8 cellular contexts compared by ENCODE assay signal in the genomic region with DNA sequence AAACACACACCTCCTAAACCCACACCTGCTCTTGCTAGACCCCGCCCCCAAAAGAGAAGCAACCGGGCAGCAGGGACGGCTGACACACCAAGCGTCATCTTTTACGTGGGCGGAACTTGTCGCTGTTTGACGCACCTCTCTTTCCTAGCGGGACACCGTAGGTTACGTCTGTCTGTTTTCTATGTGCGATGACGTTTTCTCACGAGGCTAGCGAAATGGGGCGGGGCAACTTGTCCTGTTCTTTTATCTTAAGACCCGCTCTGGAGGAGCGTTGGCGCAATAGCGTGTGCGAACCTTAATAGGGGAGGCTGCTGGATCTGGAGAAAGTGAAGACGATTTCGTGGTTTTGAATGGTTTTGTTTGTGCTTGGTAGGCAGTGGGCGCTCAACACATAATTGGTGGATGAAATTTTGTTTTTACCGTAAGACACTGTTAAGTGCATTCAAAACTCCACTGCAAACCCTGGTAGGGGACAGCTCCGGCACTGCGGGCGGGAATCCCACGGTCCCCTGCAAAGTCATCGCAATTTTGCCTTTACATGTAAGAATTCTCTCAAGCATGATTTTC. TPM values are rescaled to one million over a fixed set of nuclear protein-coding genes. Genes with fewer than 3 reads are reported as not detected.
A peak's percentile ranks its signal among the peaks of the same experiment; 100 is the strongest.
DNase-seq lines count a peak whose midpoint lies in the region; ATAC-seq and TF ChIP-seq lines count a peak whose summit lies in the region.

No MANE protein-coding gene starts in this region.

- peak overlapping the region; percentile 100 for H3K27ac Mint-ChIP-seq in activated naive CD8-positive, alpha-beta T cell treated with anti-CD3 and anti-CD28 coated beads for 36 hours
- H3K27ac Mint-ChIP-seq in glutamatergic neuron (ENCODE audit: unreplicated experiment): peak overlapping the region; percentile 98

- no peaks in the 10 kb centered on the region for H3K36me3 ChIP-seq in testis (ENCODE audit: low read depth, missing control alignments)

- peak; percentile 47 for TF ChIP-seq POLR2A in NB4 (IDR thresholded peaks at IDR 0.05; ENCODE audit: extremely low read depth, insufficient read length)
- peak; percentile 58 for TF ChIP-seq POLR2A in testis (IDR thresholded peaks at IDR 0.05)

- H3K36me3 Mint-ChIP-seq in activated naive CD8-positive, alpha-beta T cell treated with anti-CD3 and anti-CD28 coated beads for 36 hours: peaks cover 2% of the 10 kb centered on the region
- peaks cover 9% of the 10 kb centered on the region for H3K36me3 Mint-ChIP-seq in glutamatergic neuron (ENCODE audit: unreplicated experiment)

- peak overlapping the region; percentile 98 to 99 for H3K27ac ChIP-seq in testis

- H3K9me3 ChIP-seq in testis: no peaks in the 10 kb centered on the region

- TF ChIP-seq CTCF in NB4 (IDR thresholded peaks at IDR 0.05; ENCODE audit: low read depth, low read length) (no peak), glutamatergic neuron (IDR thresholded peaks at IDR 0.05; ENCODE audit: partially characterized antibody, unreplicated experiment) (no peak), omental fat pad (IDR thresholded peaks at IDR 0.05) (no peak), testis (IDR thresholded peaks at IDR 0.05) (peak in 1 of 3 experiments; percentile 4)

- DNase-seq in GM04504 (ENCODE audit: low read depth) (peak; percentile 90), NB4 (ENCODE audit: low read depth) (peak; percentile 100), SKM-1 (lab: John Stamatoyannopoulos, UW; ENCODE audit: unreplicated experiment) (peak; percentile 92), glutamatergic neuron (peak; percentile 89), omental fat pad (ENCODE audit: low spot score) (peak; percentile 94), testis (peak; percentile 100)
- DNase-seq in activated naive CD8-positive, alpha-beta T cell treated with anti-CD3 and anti-CD28 coated beads for 36 hours: peak; percentile 92

- peaks cover 23% of the 10 kb centered on the region for H3K4me1 Mint-ChIP-seq in activated naive CD8-positive, alpha-beta T cell treated with anti-CD3 and anti-CD28 coated beads for 36 hours
- peaks cover 11% of the 10 kb centered on the region for H3K4me1 Mint-ChIP-seq in glutamatergic neuron (ENCODE audit: low read depth, unreplicated experiment)

- peak; percentile 87 for ATAC-seq in HG02571 (IDR thresholded peaks at IDR 0.05; ENCODE audit: unreplicated experiment)
- ATAC-seq in omental fat pad (ENCODE audit: low FRiP score): peak; percentile 94

- intact Hi-C loops in testis (cut with DNase I; ENCODE audit: low total_unique reads): no loop called here

- H3K4me1 ChIP-seq in testis: peaks cover 16% of the 10 kb centered on the region

- peaks cover 3% of the 10 kb centered on the region for H3K9me3 Mint-ChIP-seq in activated naive CD8-positive, alpha-beta T cell treated with anti-CD3 and anti-CD28 coated beads for 36 hours
- H3K9me3 Mint-ChIP-seq in glutamatergic neuron (ENCODE audit: unreplicated experiment): peaks cover 13% of the 10 kb centered on the region

- 0% methylated on average over 21 to 30 of the region's 30 CpGs for WGBS in testis, 2 donors

- peak overlapping the region; percentile 72 for H3K4me3 ChIP-seq in NB4 (ENCODE audit: low read depth, low read length)
- peak overlapping the region; percentile 83 to 90 for H3K4me3 ChIP-seq in testis

- peak overlapping the region; percentile 93 for H3K4me3 Mint-ChIP-seq in activated naive CD8-positive, alpha-beta T cell treated with anti-CD3 and anti-CD28 coated beads for 36 hours
- peak overlapping the region; percentile 99 for H3K4me3 Mint-ChIP-seq in glutamatergic neuron (ENCODE audit: unreplicated experiment)

- no peaks in the 10 kb centered on the region for H3K27me3 ChIP-seq in testis

- no peaks in the 10 kb centered on the region for H3K27me3 Mint-ChIP-seq in activated naive CD8-positive, alpha-beta T cell treated with anti-CD3 and anti-CD28 coated beads for 36 hours
- H3K27me3 Mint-ChIP-seq in glutamatergic neuron (ENCODE audit: unreplicated experiment): peaks cover 14% of the 10 kb centered on the region

RNA-seq across cellular contexts. Expression of a gene that starts 0.5 kb away (rescaled TPM):
- 1 to 10 TPM; 7.7 to 9.4 TPM for total RNA-seq in activated naive CD8-positive, alpha-beta T cell treated with anti-CD3 and anti-CD28 coated beads for 36 hours
- 53.9 TPM for total RNA-seq in glutamatergic neuron (ENCODE audit: unreplicated experiment)
- total RNA-seq in omental fat pad: 10 to 100 TPM; 28.6 to 48.6 (median 31.2) TPM
- 10 to 100 TPM; 27.9 to 38.5 TPM for total RNA-seq in testis
- 32.0 TPM for polyA plus RNA-seq in testis (ENCODE audit: insufficient read depth, low read depth, low replicate concordance)

RNA-seq across cellular contexts. Expression of a gene that starts 44.2 kb away (rescaled TPM):
- total RNA-seq in activated naive CD8-positive, alpha-beta T cell treated with anti-CD3 and anti-CD28 coated beads for 36 hours: 1 to 10 TPM; 1.3 TPM
- 1.8 TPM for total RNA-seq in glutamatergic neuron (ENCODE audit: unreplicated experiment)
- 10 to 100 TPM in 1 of 4 donors, 1 to 10 TPM in 3; 7.9 to 11.5 (median 9.4) TPM for total RNA-seq in omental fat pad
- total RNA-seq in testis: 10 to 100 TPM; 17.5 to 23.2 TPM
- 9.1 TPM for polyA plus RNA-seq in testis (ENCODE audit: insufficient read depth, low read depth, low replicate concordance)

RNA-seq across cellular contexts. Expression of a gene that starts 49.7 kb away (rescaled TPM):
- total RNA-seq in activated naive CD8-positive, alpha-beta T cell treated with anti-CD3 and anti-CD28 coated beads for 36 hours: not detected
- total RNA-seq in glutamatergic neuron (ENCODE audit: unreplicated experiment) (not detected), omental fat pad (not detected), testis (not detected)
- not detected for polyA plus RNA-seq in testis (ENCODE audit: insufficient read depth, low read depth, low replicate concordance)

Comparison
In these comparisons a context has a peak if more than half of its experiments do, and no peak if none do; other contexts are left out.
1. Peak in every context shown above with its lines: DNase-seq, ATAC-seq, H3K4me3 ChIP-seq and H3K27ac ChIP-seq.